23 cellular contexts compared by ENCODE assay signal in genomic region chr12:62505786-62506185, GRCh38.
"Had no signal": no experiment of that assay in that cellular context is flagged by ENCODE, and none has a peak within 500 bp of the region (broad histone marks: within the 10 kb centered on the region; RNA-seq: fewer than 3 reads in every experiment).

No MANE protein-coding gene starts in this region.

- H3K27ac Mint-ChIP-seq: endodermal cell; progenitor cell of endocrine pancreas; stimulated activated memory B cell treated with anti-CD40 and anti-IgM and Interleukin-4, amounts not matched to agents 10 μg/mL and 1 μg/mL and 100 μg/mL, for 72 hours had no signal

- H3K27me3 ChIP-seq: dorsolateral prefrontal cortex, gastrocnemius medialis, right lobe of liver, testis, tibial artery, upper lobe of left lung had no signal

- H3K9me3 ChIP-seq: gastrocnemius medialis, lower lobe of right lung, right lobe of liver, testis, tibial artery, upper lobe of left lung had no signal

- H3K4me1 Mint-ChIP-seq: endodermal cell; naive thymus-derived CD8-positive, alpha-beta T cell; stimulated activated memory B cell treated with anti-CD40 and anti-IgM and Interleukin-4, amounts not matched to agents 10 μg/mL and 1 μg/mL and 100 μg/mL, for 72 hours had no signal

- DNase-seq: dorsolateral prefrontal cortex; effector CD4-positive, alpha-beta T cell; endodermal cell; foreskin fibroblast; gastrocnemius medialis; head of caudate nucleus; left ventricle myocardium superior; lower lobe of right lung; naive thymus-derived CD8-positive, alpha-beta T cell; occipital lobe; right lobe of liver; stimulated activated CD4-positive, alpha-beta T cell treated with anti-CD3 and anti-CD28 coated beads, Interleukin-2, amount 100 ng/mL, for 24 hours; stimulated activated CD4-positive, alpha-beta T cell treated with anti-CD3 and anti-CD28 coated beads, Interleukin-4, amount 100 ng/mL, for 24 hours; stimulated activated naive CD8-positive, alpha-beta T cell treated with anti-CD3 and anti-CD28 coated beads, Interleukin-15, Interleukin-2, amounts not matched to agents 100 U/mL and 50 U/mL, for 24 hours; substantia nigra; testis; tibial artery; upper lobe of left lung had no signal

- H3K9me3 Mint-ChIP-seq: stimulated activated memory B cell treated with anti-CD40 and anti-IgM and Interleukin-4, amounts not matched to agents 10 μg/mL and 1 μg/mL and 100 μg/mL, for 72 hours had no signal

- H3K4me1 ChIP-seq: gastrocnemius medialis, lower lobe of right lung, right lobe of liver, testis, upper lobe of left lung had no signal

- H3K27ac ChIP-seq: dorsolateral prefrontal cortex, epithelial cell of prostate, gastrocnemius medialis, lower lobe of right lung, parathyroid adenoma, right lobe of liver, testis, tibial artery, upper lobe of left lung had no signal

- ATAC-seq: esophagus mucosa; gastrocnemius medialis; left ventricle myocardium superior; lower lobe of right lung; naive thymus-derived CD8-positive, alpha-beta T cell; right lobe of liver; stimulated activated memory B cell treated with anti-CD40 and anti-IgM and Interleukin-4, amounts not matched to agents 10 μg/mL and 1 μg/mL and 100 μg/mL, for 72 hours; stimulated activated naive CD8-positive, alpha-beta T cell treated with anti-CD3 and anti-CD28 coated beads, Interleukin-15, Interleukin-2, amounts not matched to agents 100 U/mL and 50 U/mL, for 24 hours had no signal

- H3K4me3 Mint-ChIP-seq: endodermal cell; naive thymus-derived CD8-positive, alpha-beta T cell; stimulated activated memory B cell treated with anti-CD40 and anti-IgM and Interleukin-4, amounts not matched to agents 10 μg/mL and 1 μg/mL and 100 μg/mL, for 72 hours had no signal

- H3K4me3 ChIP-seq: dorsolateral prefrontal cortex, gastrocnemius medialis, lower lobe of right lung, right lobe of liver, testis, tibial artery, upper lobe of left lung had no signal

- H3K27me3 Mint-ChIP-seq: naive thymus-derived CD8-positive, alpha-beta T cell; progenitor cell of endocrine pancreas; stimulated activated memory B cell treated with anti-CD40 and anti-IgM and Interleukin-4, amounts not matched to agents 10 μg/mL and 1 μg/mL and 100 μg/mL, for 72 hours had no signal
